In the genomic region with DNA sequence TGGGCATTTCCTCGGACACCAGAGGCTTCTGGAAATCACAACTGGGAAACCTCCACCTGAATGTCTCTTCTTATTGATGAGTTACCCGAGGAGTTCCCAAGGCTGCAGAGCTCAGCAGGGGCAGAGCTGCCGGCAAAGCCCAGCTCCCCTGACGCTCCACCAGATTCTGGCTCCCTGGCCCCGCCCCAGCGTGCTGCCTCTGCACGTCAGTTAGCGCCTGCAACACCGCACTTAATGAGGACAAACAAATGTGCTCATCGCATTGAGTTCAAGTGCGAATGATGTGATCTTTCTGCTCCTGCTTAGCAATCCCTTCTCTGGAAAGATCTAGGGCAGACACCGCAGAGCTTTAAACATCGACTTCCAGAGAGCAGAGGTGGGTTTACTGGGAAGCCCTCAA, we compare ENCODE assay signal across 8 cellular contexts. TPM values are rescaled to one million over a fixed set of nuclear protein-coding genes. Genes with fewer than 3 reads are reported as not detected.
A peak's percentile ranks its signal among the peaks of the same experiment; 100 is the strongest.
DNase-seq lines count a peak whose midpoint lies in the region; ATAC-seq and FAIRE-seq lines count a peak whose summit lies in the region.

No MANE protein-coding gene starts in this region.

- no peak overlapping the region for H3K4me3 ChIP-seq in small intestine (ENCODE audit: low read depth in 1 of 2, low read length in 2 of 2)

- peak; percentile 46 for DNase-seq in COLO668 (lab: John Stamatoyannopoulos, UW; ENCODE audit: unreplicated experiment)
- peak; percentile 42 for DNase-seq in NCI-H2171 (lab: John Stamatoyannopoulos, UW)
- peak; percentile 26 for DNase-seq in activated naive CD8-positive, alpha-beta T cell treated with anti-CD3 and anti-CD28 coated beads, Interleukin-2, amount 50 U/mL, for 24 hours
- peak; percentile 28 for DNase-seq in iPS DF 4.7 (ENCODE audit: extremely low read depth, low spot score)
- peak; percentile 44 for DNase-seq in small intestine
- DNase-seq in foreskin melanocyte = no peak
- DNase-seq in OCI-M2 (lab: John Stamatoyannopoulos, UW; ENCODE audit: unreplicated experiment) = no peak

- no peaks in the 10 kb centered on the region for H3K4me1 ChIP-seq in small intestine (ENCODE audit: control insufficient read depth in 2 of 2, insufficient read depth in 1 of 2, low read depth in 1 of 2, low read length in 1 of 2)

- peaks cover 2% of the 10 kb centered on the region for H3K36me3 Mint-ChIP-seq in activated naive CD8-positive, alpha-beta T cell treated with anti-CD3 and anti-CD28 coated beads, Interleukin-2, amount 50 U/mL, for 24 hours (ENCODE audit: low read depth)

- no peaks in the 10 kb centered on the region for H3K9me3 Mint-ChIP-seq in activated naive CD8-positive, alpha-beta T cell treated with anti-CD3 and anti-CD28 coated beads, Interleukin-2, amount 50 U/mL, for 24 hours

- WGBS in small intestine, 3 donors = 12 to 15% (median 15%) methylated on average over 13 of the region's 13 CpGs

- H3K9me3 ChIP-seq in small intestine (ENCODE audit: control insufficient read depth, low read depth) = no peaks in the 10 kb centered on the region

- no peaks in the 10 kb centered on the region for H3K4me1 Mint-ChIP-seq in activated naive CD8-positive, alpha-beta T cell treated with anti-CD3 and anti-CD28 coated beads, Interleukin-2, amount 50 U/mL, for 24 hours

- H3K27ac Mint-ChIP-seq in activated naive CD8-positive, alpha-beta T cell treated with anti-CD3 and anti-CD28 coated beads, Interleukin-2, amount 50 U/mL, for 24 hours = no peak overlapping the region

- H3K27me3 ChIP-seq in small intestine (ENCODE audit: control insufficient read depth in 2 of 2, insufficient read depth in 2 of 2, low read length in 2 of 2) = no peaks in the 10 kb centered on the region

- FAIRE-seq in small intestine (lab: Jason Lieb, UNC) = no peak

- peaks cover 5% of the 10 kb centered on the region for H3K27me3 Mint-ChIP-seq in activated naive CD8-positive, alpha-beta T cell treated with anti-CD3 and anti-CD28 coated beads, Interleukin-2, amount 50 U/mL, for 24 hours

- ATAC-seq in activated naive CD8-positive, alpha-beta T cell treated with anti-CD3 and anti-CD28 coated beads, Interleukin-2, amount 50 U/mL, for 24 hours = no peak
- ATAC-seq in HG02884 (IDR thresholded peaks at IDR 0.05; ENCODE audit: unreplicated experiment) = no peak

- H3K4me3 Mint-ChIP-seq in activated naive CD8-positive, alpha-beta T cell treated with anti-CD3 and anti-CD28 coated beads, Interleukin-2, amount 50 U/mL, for 24 hours = no peak overlapping the region

- H3K27ac ChIP-seq in small intestine (ENCODE audit: low read depth in 1 of 2, low read length in 1 of 2) = no peak overlapping the region

- H3K36me3 ChIP-seq in small intestine (ENCODE audit: control insufficient read depth in 2 of 2, insufficient read depth in 2 of 2, low read length in 2 of 2) = no peaks in the 10 kb centered on the region

RNA-seq across cellular contexts. Expression of a gene that starts 55.5 kb away (rescaled TPM):
- 1 to 10 TPM; 7.4 to 10.0 (median 7.5) TPM for polyA plus RNA-seq in small intestine

Comparison
In these comparisons a context has a peak if more than half of its experiments do, and no peak if none do; other contexts are left out.
1. DNase-seq: peak in COLO668 (single experiment), NCI-H2171 (single experiment), activated naive CD8-positive, alpha-beta T cell treated with anti-CD3 and anti-CD28 coated beads, Interleukin-2, amount 50 U/mL, for 24 hours (single experiment), iPS DF 4.7 (single experiment) and small intestine (single experiment); none in foreskin melanocyte (single experiment) and OCI-M2 (single experiment).